Comparison of ENCODE assay signal across 39 cellular contexts in genomic region chr1:57672741-57673140, GRCh38.
"Had no signal": no experiment of that assay in that cellular context is flagged by ENCODE, and none has a peak within 500 bp of the region (broad histone marks: within the 10 kb centered on the region; RNA-seq: fewer than 3 reads in every experiment).

No MANE protein-coding gene starts in this region.

- H3K27ac ChIP-seq: adrenal gland, body of pancreas, brain microvascular endothelial cell, breast epithelium, WERI-Rb-1 had no signal

- H3K36me3 Mint-ChIP-seq: activated CD4-positive, alpha-beta memory T cell treated with anti-CD3 and anti-CD28 coated beads for 36 hours; activated naive CD4-positive, alpha-beta T cell treated with anti-CD3 and anti-CD28 coated beads, Interleukin-2, amount 50 U/mL, for 72 hours; activated naive CD8-positive, alpha-beta T cell treated with anti-CD3 and anti-CD28 coated beads for 36 hours; WTC11 had no signal

- H3K27me3 ChIP-seq: adrenal gland, body of pancreas, brain microvascular endothelial cell, breast epithelium had no signal

- H3K9me3 Mint-ChIP-seq: activated CD4-positive, alpha-beta memory T cell treated with anti-CD3 and anti-CD28 coated beads for 36 hours; activated CD8-positive, alpha-beta T cell treated with anti-CD3 and anti-CD28 coated beads for 36 hours; activated naive CD4-positive, alpha-beta T cell treated with anti-CD3 and anti-CD28 coated beads for 36 hours; activated naive CD8-positive, alpha-beta T cell treated with anti-CD3 and anti-CD28 coated beads for 36 hours; activated T-cell treated with anti-CD3 and anti-CD28 coated beads, Interleukin-2, amount 50 U/mL, for 4 hours; activated T-helper 1 cell treated with anti-CD3 and anti-CD28 coated beads, Interleukin-12 subunit alpha, Interleukin-12 subunit beta, Interleukin-2, Interleukin-4 antibody, amounts not matched to agents 30 ng/mL and 10 ng/mL and 1 ng/mL, durations not matched to agents 14 hours and 24 hours and 36 hours; activated T-helper 17 cell treated with anti-CD3 and anti-CD28 coated beads, Interleukin-2, amount 50 U/mL, for 72 hours; T-helper 1 cell treated with Interleukin-12 subunit alpha and Interleukin-12 subunit beta and Interleukin-4 antibody, amounts not matched to agents 30 μg/mL and 1 μg/mL, for 36 hours; T-helper 2 cell treated with Interferon-gamma antibody and Interleukin-4, amounts not matched to agents 5 μg/mL and 100 μg/mL, for 36 hours had no signal

- H3K27me3 Mint-ChIP-seq: activated CD4-positive, alpha-beta memory T cell treated with anti-CD3 and anti-CD28 coated beads for 36 hours; activated CD4-positive, alpha-beta T cell treated with anti-CD3 and anti-CD28 coated beads, Interleukin-2, amount 10 ng/mL, durations not matched to agents 24 days and 14 days; activated CD8-positive, alpha-beta T cell treated with anti-CD3 and anti-CD28 coated beads for 36 hours had no signal

- DNase-seq: activated CD4-positive, alpha-beta memory T cell treated with anti-CD3 and anti-CD28 coated beads for 36 hours; activated CD4-positive, alpha-beta T cell treated with anti-CD3 and anti-CD28 coated beads for 1 hour; activated CD4-positive, alpha-beta T cell treated with anti-CD3 and anti-CD28 coated beads for 36 hours; activated CD4-positive, alpha-beta T cell treated with anti-CD3 and anti-CD28 coated beads, Interleukin-2, amount 10 ng/mL, durations not matched to agents 24 days and 14 days; activated CD4-positive, alpha-beta T cell treated with anti-CD3 and anti-CD28 coated beads, Interleukin-2, amount 50 U/mL, for 1 hour; activated CD4-positive, alpha-beta T cell treated with anti-CD3 and anti-CD28 coated beads, Interleukin-2, amount 50 U/mL, for 4 hours; activated CD4-positive, CD25-positive, alpha-beta regulatory T cell; activated CD8-positive, alpha-beta memory T cell treated with anti-CD3 and anti-CD28 coated beads, Interleukin-2, amount 50 U/mL, for 4 hours; activated CD8-positive, alpha-beta T cell treated with anti-CD3 and anti-CD28 coated beads for 36 hours; activated effector memory CD4-positive, alpha-beta T cell treated with anti-CD3 and anti-CD28 coated beads, Interleukin-2, amount 50 U/mL, for 16 hours; activated gamma-delta T cell treated with Interleukin-2 at 50 U/mL for 16 hours; activated naive CD4-positive, alpha-beta T cell; activated naive CD4-positive, alpha-beta T cell treated with anti-CD3 and anti-CD28 coated beads for 36 hours; activated naive CD4-positive, alpha-beta T cell treated with anti-CD3 and anti-CD28 coated beads, Interleukin-2, amount 50 U/mL, for 16 hours; activated naive CD8-positive, alpha-beta T cell treated with anti-CD3 and anti-CD28 coated beads for 36 hours; activated T-cell treated with anti-CD3 and anti-CD28 coated beads for 4 hours; activated T-cell treated with anti-CD3 and anti-CD28 coated beads, Interleukin-2, amount 50 U/mL, for 1 hour; activated T-cell treated with anti-CD3 and anti-CD28 coated beads, Interleukin-2, amount 50 U/mL, for 4 hours; activated T-cell treated with anti-CD3 and anti-CD28 coated beads, Interleukin-2, amount 50 U/mL, for 72 hours; adrenal gland; amniotic stem cell; aorta; body of pancreas; brain microvascular endothelial cell; SW 1271; T-helper 1 cell; T-helper 2 cell; T-helper 9 cell; WERI-Rb-1 had no signal

- H3K36me3 ChIP-seq: adrenal gland, brain microvascular endothelial cell, breast epithelium, WERI-Rb-1 had no signal

- H3K4me3 ChIP-seq: adrenal gland, body of pancreas, breast epithelium had no signal

- H3K4me3 Mint-ChIP-seq: activated CD4-positive, alpha-beta memory T cell treated with anti-CD3 and anti-CD28 coated beads for 36 hours; activated CD4-positive, alpha-beta T cell treated with anti-CD3 and anti-CD28 coated beads for 36 hours; activated CD4-positive, alpha-beta T cell treated with anti-CD3 and anti-CD28 coated beads, Interleukin-2, amount 10 ng/mL, durations not matched to agents 24 days and 14 days; activated CD8-positive, alpha-beta T cell treated with anti-CD3 and anti-CD28 coated beads for 36 hours; activated naive CD4-positive, alpha-beta T cell treated with anti-CD3 and anti-CD28 coated beads for 36 hours; activated naive CD8-positive, alpha-beta T cell treated with anti-CD3 and anti-CD28 coated beads for 36 hours; activated T-cell treated with anti-CD3 and anti-CD28 coated beads, Interleukin-2, amount 50 U/mL, for 4 hours; activated T-cell treated with anti-CD3 and anti-CD28 coated beads, Interleukin-2, amount 50 U/mL, for 72 hours; activated T-helper 1 cell treated with anti-CD3 and anti-CD28 coated beads, Interleukin-12 subunit alpha, Interleukin-12 subunit beta, Interleukin-2, Interleukin-4 antibody, amounts not matched to agents 30 ng/mL and 10 ng/mL and 1 ng/mL, durations not matched to agents 14 hours and 24 hours and 36 hours; activated T-helper 17 cell treated with anti-CD3 and anti-CD28 coated beads, Interleukin-2, amount 50 U/mL, for 72 hours; T-helper 1 cell treated with Interleukin-12 subunit alpha and Interleukin-12 subunit beta and Interleukin-4 antibody, amounts not matched to agents 30 μg/mL and 1 μg/mL, for 36 hours; T-helper 2 cell treated with Interferon-gamma antibody and Interleukin-4, amounts not matched to agents 5 μg/mL and 100 μg/mL, for 36 hours; WTC11 had no signal

- H3K4me1 Mint-ChIP-seq: activated CD4-positive, alpha-beta T cell treated with anti-CD3 and anti-CD28 coated beads for 36 hours; activated CD4-positive, alpha-beta T cell treated with anti-CD3 and anti-CD28 coated beads, Interleukin-2, amount 10 ng/mL, durations not matched to agents 24 days and 14 days; activated naive CD8-positive, alpha-beta T cell treated with anti-CD3 and anti-CD28 coated beads for 36 hours; activated T-helper 17 cell treated with anti-CD3 and anti-CD28 coated beads, Interleukin-2, amount 50 U/mL, for 72 hours had no signal

- H3K4me1 ChIP-seq: adrenal gland, body of pancreas, breast epithelium had no signal

- FAIRE-seq: astrocyte, TTC549 had no signal

- H3K27ac Mint-ChIP-seq: activated CD4-positive, alpha-beta memory T cell treated with anti-CD3 and anti-CD28 coated beads for 36 hours; activated CD4-positive, alpha-beta T cell treated with anti-CD3 and anti-CD28 coated beads for 36 hours; activated CD4-positive, alpha-beta T cell treated with anti-CD3 and anti-CD28 coated beads, Interleukin-2, amount 10 ng/mL, durations not matched to agents 24 days and 14 days; activated CD8-positive, alpha-beta T cell treated with anti-CD3 and anti-CD28 coated beads for 36 hours; activated naive CD4-positive, alpha-beta T cell treated with anti-CD3 and anti-CD28 coated beads for 36 hours; activated naive CD4-positive, alpha-beta T cell treated with anti-CD3 and anti-CD28 coated beads, Interleukin-2, amount 50 U/mL, for 72 hours; activated naive CD8-positive, alpha-beta T cell treated with anti-CD3 and anti-CD28 coated beads for 36 hours; activated T-cell treated with anti-CD3 and anti-CD28 coated beads, Interleukin-2, amount 50 U/mL, for 72 hours; activated T-helper 1 cell treated with anti-CD3 and anti-CD28 coated beads, Interleukin-12 subunit alpha, Interleukin-12 subunit beta, Interleukin-2, Interleukin-4 antibody, amounts not matched to agents 30 ng/mL and 10 ng/mL and 1 ng/mL, durations not matched to agents 14 hours and 24 hours and 36 hours; activated T-helper 17 cell treated with anti-CD3 and anti-CD28 coated beads, Interleukin-2, amount 50 U/mL, for 72 hours; T-helper 1 cell treated with Interleukin-12 subunit alpha and Interleukin-12 subunit beta and Interleukin-4 antibody, amounts not matched to agents 30 μg/mL and 1 μg/mL, for 36 hours; T-helper 2 cell treated with Interferon-gamma antibody and Interleukin-4, amounts not matched to agents 5 μg/mL and 100 μg/mL, for 36 hours; WTC11 had no signal

- ATAC-seq: activated CD4-positive, alpha-beta T cell treated with anti-CD3 and anti-CD28 coated beads for 36 hours; activated CD4-positive, CD25-positive, alpha-beta regulatory T cell treated with anti-CD3 and anti-CD28 coated beads, Interleukin-2, amount 50 U/mL, for 24 hours; activated CD8-positive, alpha-beta T cell treated with anti-CD3 and anti-CD28 coated beads for 36 hours; activated naive CD4-positive, alpha-beta T cell treated with anti-CD3 and anti-CD28 coated beads, Interleukin-2, amount 50 U/mL, for 72 hours; activated T-cell treated with anti-CD3 and anti-CD28 coated beads, Interleukin-2, amount 50 U/mL, for 4 hours; activated T-cell treated with anti-CD3 and anti-CD28 coated beads, Interleukin-2, amount 50 U/mL, for 72 hours; activated T-helper 17 cell treated with anti-CD3 and anti-CD28 coated beads, Interleukin-2, amount 50 U/mL, for 72 hours; body of pancreas; WTC11 had no signal
